In genomic region chr5:149381986-149382338, GRCh38 we compare ENCODE assay signal across 8 cellular contexts. TPM values are rescaled to one million over a fixed set of nuclear protein-coding genes. Genes with fewer than 3 reads are reported as not detected.
A peak's percentile ranks its signal among the peaks of the same experiment; 100 is the strongest.
DNase-seq lines count a peak whose midpoint lies in the region; ATAC-seq and TF ChIP-seq lines count a peak whose summit lies in the region.

No MANE protein-coding gene starts in this region.

- H3K27ac Mint-ChIP-seq in activated T-helper 1 cell treated with anti-CD3 and anti-CD28 coated beads, Interleukin-12 subunit alpha, Interleukin-12 subunit beta, Interleukin-2, Interleukin-4 antibody, amounts not matched to agents 30 ng/mL and 10 ng/mL and 1 ng/mL, durations not matched to agents 14 hours and 24 hours and 36 hours: no peak overlapping the region

- H3K4me2 ChIP-seq in neural cell (ENCODE audit: low read length): no peak overlapping the region

- peak; percentile 34 for TF ChIP-seq RAD21 in neural cell (conservative IDR thresholded peaks at IDR 0.05)

- H3K36me3 ChIP-seq in Peyer's patch (no peaks in the 10 kb centered on the region), neural cell (ENCODE audit: insufficient read depth, low read length) (no peaks in the 10 kb centered on the region), stomach smooth muscle (ENCODE audit: control insufficient read depth in 2 of 2, insufficient read depth in 2 of 2, low read length in 2 of 2) (no peaks in the 10 kb centered on the region)

- H3K27me3 Mint-ChIP-seq in activated T-helper 1 cell treated with anti-CD3 and anti-CD28 coated beads, Interleukin-12 subunit alpha, Interleukin-12 subunit beta, Interleukin-2, Interleukin-4 antibody, amounts not matched to agents 30 ng/mL and 10 ng/mL and 1 ng/mL, durations not matched to agents 14 hours and 24 hours and 36 hours (ENCODE audit: insufficient read depth): peaks cover 2% of the 10 kb centered on the region

- DNase-seq in AG08395 (ENCODE audit: low spot score): peak; percentile 88
- peak; percentile 56 to 89 (median 84) for DNase-seq in Peyer's patch
- peak; percentile 59 for DNase-seq in activated T-helper 1 cell treated with anti-CD3 and anti-CD28 coated beads, Interleukin-12 subunit alpha, Interleukin-12 subunit beta, Interleukin-2, Interleukin-4 antibody, amounts not matched to agents 30 ng/mL and 10 ng/mL and 1 ng/mL, durations not matched to agents 14 hours and 24 hours and 36 hours (ENCODE audit: low spot score)
- DNase-seq in fibroblast of mammary gland (ENCODE audit: low read depth): peak; percentile 69

- peak overlapping the region in 1 of 4 donors; percentile 8 for H3K4me3 ChIP-seq in Peyer's patch
- no peak overlapping the region for H3K4me3 ChIP-seq in fibroblast of mammary gland (ENCODE audit: control insufficient read depth, low read depth, low read length)
- H3K4me3 ChIP-seq in neural cell (ENCODE audit: low read length): no peak overlapping the region
- H3K4me3 ChIP-seq in stomach smooth muscle (ENCODE audit: low read length in 2 of 2): peak overlapping the region; percentile 75 to 80

- ATAC-seq in GM18858 (IDR thresholded peaks at IDR 0.05; ENCODE audit: unreplicated experiment) (peak; percentile 55), HG03439 (IDR thresholded peaks at IDR 0.05; ENCODE audit: unreplicated experiment) (peak; percentile 68)

- H3K79me2 ChIP-seq in neural cell (replicated peaks; ENCODE audit: insufficient read depth, low read length): no peaks in the 10 kb centered on the region

- no peaks in the 10 kb centered on the region for H3K36me3 Mint-ChIP-seq in activated T-helper 1 cell treated with anti-CD3 and anti-CD28 coated beads, Interleukin-12 subunit alpha, Interleukin-12 subunit beta, Interleukin-2, Interleukin-4 antibody, amounts not matched to agents 30 ng/mL and 10 ng/mL and 1 ng/mL, durations not matched to agents 14 hours and 24 hours and 36 hours (ENCODE audit: low read depth)

- TF ChIP-seq POLR2A in Peyer's patch (IDR thresholded peaks at IDR 0.05): no peak

- H4K20me1 ChIP-seq in neural cell (ENCODE audit: insufficient read depth): no peaks in the 10 kb centered on the region

- H3K27me3 ChIP-seq in Peyer's patch (no peaks in the 10 kb centered on the region), neural cell (ENCODE audit: insufficient read depth, low read depth, low read length) (no peaks in the 10 kb centered on the region), stomach smooth muscle (ENCODE audit: control insufficient read depth in 1 of 2, insufficient read depth in 2 of 2, low read length in 2 of 2) (no peaks in the 10 kb centered on the region)

- no peaks in the 10 kb centered on the region for H3F3A ChIP-seq in neural cell (ENCODE audit: insufficient read depth, low read length, poor library complexity, severe bottlenecking)

- H3K9me2 ChIP-seq in neural cell (ENCODE audit: insufficient read depth, low read length): no peaks in the 10 kb centered on the region

- TF ChIP-seq CTCF in Peyer's patch (IDR thresholded peaks at IDR 0.05): peak; percentile 71 to 87 (median 86)
- peak; percentile 88 for TF ChIP-seq CTCF in fibroblast of mammary gland (conservative IDR thresholded peaks at IDR 0.05; ENCODE audit: control insufficient read depth, insufficient read depth, low read depth, low read length)
- peak; percentile 59 for TF ChIP-seq CTCF in neural cell (IDR thresholded peaks at IDR 0.05; ENCODE audit: poor library complexity, severe bottlenecking)

- H3K9ac ChIP-seq in neural cell (ENCODE audit: low read length) (no peak overlapping the region), stomach smooth muscle (ENCODE audit: low read length in 2 of 2) (peak overlapping the region; percentile 95 to 97)

- intact Hi-C loops in activated T-helper 1 cell treated with anti-CD3 and anti-CD28 coated beads, Interleukin-12 subunit alpha, Interleukin-12 subunit beta, Interleukin-2, Interleukin-4 antibody, amounts not matched to agents 30 ng/mL and 10 ng/mL and 1 ng/mL, durations not matched to agents 14 hours and 24 hours and 36 hours (cut with micrococcal nuclease): loop anchor here (1.0 kb wide), 2 partner anchors 52 to 182 kb away; no protein-coding TSS in a partner anchor

- H3K4me1 Mint-ChIP-seq in activated T-helper 1 cell treated with anti-CD3 and anti-CD28 coated beads, Interleukin-12 subunit alpha, Interleukin-12 subunit beta, Interleukin-2, Interleukin-4 antibody, amounts not matched to agents 30 ng/mL and 10 ng/mL and 1 ng/mL, durations not matched to agents 14 hours and 24 hours and 36 hours (ENCODE audit: low read depth): no peaks in the 10 kb centered on the region

- H3K9me3 Mint-ChIP-seq in activated T-helper 1 cell treated with anti-CD3 and anti-CD28 coated beads, Interleukin-12 subunit alpha, Interleukin-12 subunit beta, Interleukin-2, Interleukin-4 antibody, amounts not matched to agents 30 ng/mL and 10 ng/mL and 1 ng/mL, durations not matched to agents 14 hours and 24 hours and 36 hours: no peaks in the 10 kb centered on the region

- TF ChIP-seq EP300 in neural cell (conservative IDR thresholded peaks at IDR 0.05; ENCODE audit: poor library complexity, severe bottlenecking): no peak

- H3K4me3 Mint-ChIP-seq in activated T-helper 1 cell treated with anti-CD3 and anti-CD28 coated beads, Interleukin-12 subunit alpha, Interleukin-12 subunit beta, Interleukin-2, Interleukin-4 antibody, amounts not matched to agents 30 ng/mL and 10 ng/mL and 1 ng/mL, durations not matched to agents 14 hours and 24 hours and 36 hours: no peak overlapping the region

- H2AFZ ChIP-seq in neural cell (ENCODE audit: low read depth, low read length): no peak overlapping the region

- H3K4me1 ChIP-seq in Peyer's patch (peaks cover 0 to 12% (median 0%) of the 10 kb centered on the region in 4 donors), stomach smooth muscle (ENCODE audit: control insufficient read depth, insufficient read depth, low read length) (peaks cover 85% of the 10 kb centered on the region)

- H3K27ac ChIP-seq in Peyer's patch: peak overlapping the region in 3 of 4 donors; percentile 20 to 80 (median 68)
- no peak overlapping the region for H3K27ac ChIP-seq in neural cell (ENCODE audit: low read length)
- peak overlapping the region; percentile 99 for H3K27ac ChIP-seq in stomach smooth muscle (ENCODE audit: low read length)

- H3K9me3 ChIP-seq in Peyer's patch: no peaks in the 10 kb centered on the region
- no peaks in the 10 kb centered on the region for H3K9me3 ChIP-seq in neural cell (ENCODE audit: low read length)
- H3K9me3 ChIP-seq in stomach smooth muscle (ENCODE audit: control insufficient read depth in 2 of 2, low read length in 2 of 2): no peaks in the 10 kb centered on the region

TF ChIP-seq in neural cell, 6 proteins besides CTCF, POLR2A, EP300 and RAD21:
- TF ChIP-seq REST (IDR thresholded peaks at IDR 0.05; ENCODE audit: borderline replicate concordance): no peak
- TF ChIP-seq MXI1 (conservative IDR thresholded peaks at IDR 0.05; ENCODE audit: poor library complexity, severe bottlenecking): no peak
- peak; percentile 54 for TF ChIP-seq SMC3 (conservative IDR thresholded peaks at IDR 0.05; ENCODE audit: poor library complexity)
- TF ChIP-seq EZH2 (IDR thresholded peaks at IDR 0.05; ENCODE audit: borderline replicate concordance, insufficient read depth, low read length, poor library complexity, severe bottlenecking): no peak

RNA-seq across cellular contexts. Expression of gene IL17B, which starts 2.9 kb away (rescaled TPM):
- total RNA-seq in Peyer's patch: not detected
- total RNA-seq in activated T-helper 1 cell treated with anti-CD3 and anti-CD28 coated beads, Interleukin-12 subunit alpha, Interleukin-12 subunit beta, Interleukin-2, Interleukin-4 antibody, amounts not matched to agents 30 ng/mL and 10 ng/mL and 1 ng/mL, durations not matched to agents 14 hours and 24 hours and 36 hours: not detected in 2 replicates
- not detected in 2 replicates for polyA plus RNA-seq in neural cell
- not detected in 2 replicates for polyA minus RNA-seq in neural cell

RNA-seq across cellular contexts. Expression of gene PCYOX1L, which starts 24.1 kb away (rescaled TPM):
- 10 to 100 TPM in 1 of 4 donors, 1 to 10 TPM in 3; 5.2 to 12.4 (median 6.3) TPM for total RNA-seq in Peyer's patch
- 21.9 and 23.4 TPM in 2 replicates for total RNA-seq in activated T-helper 1 cell treated with anti-CD3 and anti-CD28 coated beads, Interleukin-12 subunit alpha, Interleukin-12 subunit beta, Interleukin-2, Interleukin-4 antibody, amounts not matched to agents 30 ng/mL and 10 ng/mL and 1 ng/mL, durations not matched to agents 14 hours and 24 hours and 36 hours
- 19.5 and 21.1 TPM in 2 replicates for polyA plus RNA-seq in neural cell
- polyA minus RNA-seq in neural cell: 19.3 and 20.5 TPM in 2 replicates

RNA-seq across cellular contexts. Expression of gene GRPEL2, which starts 36.7 kb away (rescaled TPM):
- total RNA-seq in Peyer's patch: 10 to 100 TPM in 2 of 4 donors, 1 to 10 TPM in 2; 6.3 to 19.0 (median 10.9) TPM
- total RNA-seq in activated T-helper 1 cell treated with anti-CD3 and anti-CD28 coated beads, Interleukin-12 subunit alpha, Interleukin-12 subunit beta, Interleukin-2, Interleukin-4 antibody, amounts not matched to agents 30 ng/mL and 10 ng/mL and 1 ng/mL, durations not matched to agents 14 hours and 24 hours and 36 hours: 30.4 and 30.6 TPM in 2 replicates
- polyA plus RNA-seq in neural cell: 13.0 and 19.3 TPM in 2 replicates
- 29.2 and 33.9 TPM in 2 replicates for polyA minus RNA-seq in neural cell

Comparison
In these comparisons a context has a peak if more than half of its experiments do, and no peak if none do; other contexts are left out.
1. H3K4me3 ChIP-seq: peak in stomach smooth muscle (2 of 2); none in fibroblast of mammary gland (single experiment) and neural cell (single experiment).
2. Peak in every context shown above with its lines, with median percentiles within 50 percentile points of each other: DNase-seq and CTCF ChIP-seq.